9 cellular contexts compared by ENCODE assay signal in the genomic region with DNA sequence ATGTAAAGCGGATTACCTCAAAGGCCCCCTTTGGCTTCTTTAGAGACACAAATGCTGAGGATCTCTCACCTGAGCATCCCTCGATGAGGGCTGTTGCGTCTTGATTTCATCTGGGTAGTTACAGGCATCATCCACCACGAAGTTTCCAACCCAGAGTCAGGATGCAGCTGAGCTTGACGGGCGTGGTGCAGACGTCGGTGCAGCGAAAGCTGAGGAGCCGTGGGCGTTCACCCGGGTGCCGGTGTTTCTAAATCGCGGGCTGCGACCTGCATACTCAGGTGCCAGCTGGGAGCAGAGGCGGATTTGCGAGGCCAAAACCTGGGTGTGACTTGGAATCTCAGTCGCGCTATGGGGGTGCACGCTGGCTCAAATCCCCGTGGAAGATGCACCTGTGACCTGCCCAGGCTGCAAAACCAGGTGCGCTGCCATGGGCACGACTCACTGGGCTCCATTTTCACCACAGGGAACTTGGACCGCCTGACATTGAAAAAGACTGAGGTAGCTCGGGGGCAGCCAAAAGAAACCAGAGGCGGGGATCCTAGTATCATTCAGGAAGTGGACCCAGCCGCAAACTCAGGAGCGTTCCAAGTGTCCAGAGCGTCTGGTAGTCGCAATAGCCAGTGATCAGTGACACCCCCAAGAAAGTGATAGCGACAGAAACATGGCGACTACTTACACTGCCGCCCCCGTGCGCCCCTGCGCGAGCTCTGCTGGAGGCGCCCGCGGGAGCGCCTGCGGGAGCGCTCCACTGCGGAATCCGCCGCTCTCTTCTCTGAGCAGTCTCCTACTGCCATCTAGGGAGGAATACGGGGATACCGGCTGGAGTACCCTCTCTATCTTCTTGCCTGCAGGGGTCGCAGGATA. TPM values are rescaled to one million over a fixed set of nuclear protein-coding genes. Genes with fewer than 3 reads are reported as not detected.
DNase-seq lines count a peak whose midpoint lies in the region; ATAC-seq and TF ChIP-seq lines count a peak whose summit lies in the region.
"Had no signal": no experiment of that assay in that cellular context is flagged by ENCODE, and none has a peak within 500 bp of the region (broad histone marks: within the 10 kb centered on the region; RNA-seq: fewer than 3 reads in every experiment).

No MANE protein-coding gene starts in this region.

- no peak overlapping the region for H3K27ac Mint-ChIP-seq in neural crest cell (ENCODE audit: unreplicated experiment)
- H3K27ac Mint-ChIP-seq: stimulated activated naive CD8-positive, alpha-beta T cell treated with anti-CD3 and anti-CD28 coated beads, Interleukin-15, Interleukin-2, amounts not matched to agents 100 ng/mL and 50 ng/mL, for 24 hours had no signal

- DNase-seq in HK-2 (ENCODE audit: unreplicated experiment) (peak; percentile 47), NCI-H510A treated with DMSO at 0.1 percent for 48 hours (lab: John Stamatoyannopoulos, UW) (peak; percentile 94), activated T-cell treated with anti-CD3 and anti-CD28 coated beads for 4 hours (peak; percentile 1), foreskin fibroblast (peak; percentile 67 to 91), neural crest cell (ENCODE audit: low read depth, low spot score) (peak; percentile 82)

- peak overlapping the region; percentile 83 for H3K4me3 Mint-ChIP-seq in neural crest cell
- H3K4me3 Mint-ChIP-seq: stimulated activated naive CD8-positive, alpha-beta T cell treated with anti-CD3 and anti-CD28 coated beads, Interleukin-15, Interleukin-2, amounts not matched to agents 100 ng/mL and 50 ng/mL, for 24 hours had no signal

- H3K27me3 Mint-ChIP-seq in neural crest cell (ENCODE audit: low read depth) = peaks cover 68% of the 10 kb centered on the region

- peaks cover 16% of the 10 kb centered on the region for H3K4me1 Mint-ChIP-seq in neural crest cell

- no peak overlapping the region for H3K27ac ChIP-seq in C4-2B

- ATAC-seq in GM19467 (IDR thresholded peaks at IDR 0.05; ENCODE audit: unreplicated experiment) (no peak), HG03039 (IDR thresholded peaks at IDR 0.05; ENCODE audit: unreplicated experiment) (no peak)

- TF ChIP-seq CTCF in C4-2B (conservative IDR thresholded peaks at IDR 0.05) = peak; percentile 84
- TF ChIP-seq CTCF in foreskin fibroblast (IDR thresholded peaks at IDR 0.05; ENCODE audit: low read depth, low read length) = peak; percentile 100
- peak; percentile 100 for TF ChIP-seq CTCF in neural crest cell (conservative IDR thresholded peaks at IDR 0.05)

- H3K4me3 ChIP-seq in foreskin fibroblast (ENCODE audit: low read depth in 1 of 2, low read length in 2 of 2) = peak overlapping the region; percentile 25 to 44

- H3K36me3 Mint-ChIP-seq in neural crest cell (ENCODE audit: low read depth) = no peaks in the 10 kb centered on the region

- no peaks in the 10 kb centered on the region for H3K9me3 Mint-ChIP-seq in neural crest cell

RNA-seq across cellular contexts. Expression of gene IGFL4, which starts 36.4 kb away (rescaled TPM):
- total RNA-seq in neural crest cell = 0.45 and 0.70 TPM in 2 replicates

RNA-seq across cellular contexts. Expression of gene IGFL3, which starts 47.3 kb away (rescaled TPM):
- not detected in 2 replicates for total RNA-seq in neural crest cell

RNA-seq across cellular contexts. Expression of gene PGLYRP1, which starts 54.3 kb away (rescaled TPM):
- not detected in 2 replicates for total RNA-seq in neural crest cell

Comparison
In these comparisons a context has a peak if more than half of its experiments do, and no peak if none do; other contexts are left out.
1. DNase-seq: peak in every context shown above with its lines; median percentile 94 in NCI-H510A treated with DMSO at 0.1 percent for 48 hours; 82 in neural crest cell; 79 in foreskin fibroblast; 47 in HK-2; 1 in activated T-cell treated with anti-CD3 and anti-CD28 coated beads for 4 hours.